In the genomic region with DNA sequence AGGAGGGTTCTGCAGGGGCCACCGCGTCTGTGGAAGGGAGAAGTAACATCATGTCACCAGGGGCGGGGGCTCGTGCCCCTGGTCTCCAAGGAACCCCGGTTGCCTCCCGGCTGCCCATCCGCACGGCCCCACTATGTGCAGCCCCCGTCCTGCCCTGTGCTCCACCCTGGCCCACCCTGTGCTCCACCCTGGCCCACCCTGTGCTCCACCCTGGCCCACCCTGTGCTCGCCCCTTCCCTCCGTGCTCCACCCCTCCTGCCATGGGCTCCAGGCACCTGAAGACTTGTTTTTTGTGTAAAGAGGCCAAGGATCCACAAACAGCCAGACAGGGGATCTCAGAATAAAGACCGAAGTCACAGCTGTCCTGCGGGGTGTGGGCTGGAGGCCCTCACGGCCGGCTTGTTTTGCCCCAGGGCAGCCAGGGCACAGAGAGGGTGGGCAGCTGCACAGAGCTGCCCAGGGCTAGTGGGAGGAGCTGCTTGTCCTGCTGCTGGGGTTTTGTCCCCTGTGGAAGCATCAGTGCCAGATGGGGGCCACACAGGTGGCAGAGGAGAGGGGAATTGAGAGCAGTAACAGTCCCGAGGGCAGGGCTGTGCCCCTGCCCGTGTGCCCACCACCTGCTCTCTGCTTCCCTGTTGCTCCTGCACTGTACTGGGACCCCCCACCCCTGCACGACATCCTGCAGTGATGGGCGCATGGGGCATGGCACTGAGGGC, we compare ENCODE assay signal across 18 cellular contexts.
DNase-seq lines count a peak whose midpoint lies in the region; ATAC-seq, FAIRE-seq and TF ChIP-seq lines count a peak whose summit lies in the region.
"Had no signal": no experiment of that assay in that cellular context is flagged by ENCODE, and none has a peak within 500 bp of the region (broad histone marks: within the 10 kb centered on the region; RNA-seq: fewer than 3 reads in every experiment).

No MANE protein-coding gene starts in this region.

- peak overlapping the region; percentile 2 for H2BK15ac ChIP-seq in mesenchymal stem cell (ENCODE audit: low read depth, poor library complexity, severe bottlenecking)

- no peak for TF ChIP-seq CTCF in GM10266 (IDR thresholded peaks at IDR 0.05; ENCODE audit: control insufficient read depth, insufficient read depth, low read depth, missing control alignments)

- H3K4me3 ChIP-seq in NT2/D1 (ENCODE audit: insufficient read length, low read depth) (no peak overlapping the region), mesenchymal stem cell (ENCODE audit: insufficient read depth in 1 of 2, low read depth in 1 of 2, low read length in 2 of 2) (no peak overlapping the region)

- H3K36me3 ChIP-seq in NT2/D1 (ENCODE audit: insufficient read depth, insufficient read length, low read length) (no peaks in the 10 kb centered on the region), mesenchymal stem cell (ENCODE audit: control insufficient read depth in 1 of 2, insufficient read depth in 2 of 2, low read depth in 1 of 2, low read length in 2 of 2) (peaks cover 0 to 10% of the 10 kb centered on the region in 2 experiments)

- H2BK120ac ChIP-seq in mesenchymal stem cell (ENCODE audit: low read depth, low read length), result no peak overlapping the region

- ATAC-seq in stimulated activated naive CD8-positive, alpha-beta T cell treated with anti-CD3 and anti-CD28 coated beads, Interleukin-15, amount 100 ng/mL, for 72 hours, result peak; percentile 57
- ATAC-seq in stimulated activated naive CD8-positive, alpha-beta T cell treated with anti-CD3 and anti-CD28 coated beads, Interleukin-15, Interleukin-2, amounts not matched to agents 100 U/mL and 50 U/mL, for 24 hours, result no peak
- no peak for ATAC-seq in GM18520 (IDR thresholded peaks at IDR 0.05; ENCODE audit: unreplicated experiment)
- ATAC-seq: PC-3 had no signal

- 89% methylated on average over 19 of the region's 19 CpGs for WGBS in mesenchymal stem cell

- no peak for DNase-seq in stimulated activated naive CD8-positive, alpha-beta T cell treated with anti-CD3 and anti-CD28 coated beads, Interleukin-15, amount 100 ng/mL, for 72 hours
- DNase-seq in stimulated activated naive CD8-positive, alpha-beta T cell treated with anti-CD3 and anti-CD28 coated beads, Interleukin-15, Interleukin-2, amounts not matched to agents 100 U/mL and 50 U/mL, for 24 hours, result no peak
- DNase-seq in NT2/D1 (ENCODE audit: low read depth, low spot score), result no peak
- no peak for DNase-seq in mesenchymal stem cell
- no peak for DNase-seq in NCI-H345 (lab: John Stamatoyannopoulos, UW)
- no peak for DNase-seq in frontal cortex (ENCODE audit: low spot score in 2 of 2)
- DNase-seq in GM10266 (ENCODE audit: extremely low spot score), result no peak
- DNase-seq: Calu3; CD4-positive, CD25-positive, alpha-beta regulatory T cell; GDM1; GOT3; KBM-7; NCI-H1105; NCI-H187 treated with DMSO at 0.1 percent for 48 hours; NCI-H510A treated with DMSO at 0.1 percent for 48 hours; PC-3 had no signal

- H3K9me3 Mint-ChIP-seq in stimulated activated naive CD8-positive, alpha-beta T cell treated with anti-CD3 and anti-CD28 coated beads, Interleukin-15, amount 100 ng/mL, for 72 hours, result no peaks in the 10 kb centered on the region
- H3K9me3 Mint-ChIP-seq: CD4-positive, CD25-positive, alpha-beta regulatory T cell had no signal

- no peak for FAIRE-seq in frontal cortex (lab: Jason Lieb, UNC)

- peaks cover 13% of the 10 kb centered on the region for H3K4me1 Mint-ChIP-seq in stimulated activated naive CD8-positive, alpha-beta T cell treated with anti-CD3 and anti-CD28 coated beads, Interleukin-15, amount 100 ng/mL, for 72 hours

- H3K27ac ChIP-seq in mesenchymal stem cell (ENCODE audit: low read length, poor library complexity, severe bottlenecking), result no peak overlapping the region
- H3K27ac ChIP-seq: HL-60 had no signal

- no peaks in the 10 kb centered on the region for H3K9me3 ChIP-seq in NT2/D1 (ENCODE audit: insufficient read depth, low read length)
- no peaks in the 10 kb centered on the region for H3K9me3 ChIP-seq in mesenchymal stem cell (ENCODE audit: control insufficient read depth, low read length)

- no peak overlapping the region for H2BK5ac ChIP-seq in mesenchymal stem cell (ENCODE audit: low read depth, low read length, poor library complexity, severe bottlenecking)

- H3K4me3 Mint-ChIP-seq in stimulated activated naive CD8-positive, alpha-beta T cell treated with anti-CD3 and anti-CD28 coated beads, Interleukin-15, amount 100 ng/mL, for 72 hours, result no peak overlapping the region
- H3K4me3 Mint-ChIP-seq: CD4-positive, CD25-positive, alpha-beta regulatory T cell had no signal

- H4K91ac ChIP-seq in mesenchymal stem cell (ENCODE audit: low read length), result peak overlapping the region; percentile 2

- peaks cover 36% of the 10 kb centered on the region for H3K79me1 ChIP-seq in mesenchymal stem cell (replicated peaks; ENCODE audit: low read length, poor library complexity, severe bottlenecking)

- no peak overlapping the region for H3K23ac ChIP-seq in mesenchymal stem cell (ENCODE audit: low read length in 2 of 2)

- no peak overlapping the region for H2AFZ ChIP-seq in mesenchymal stem cell (ENCODE audit: low read depth, low read length)

- H3K4me1 ChIP-seq in NT2/D1 (ENCODE audit: insufficient read depth, insufficient read length), result peaks cover 19% of the 10 kb centered on the region
- H3K4me1 ChIP-seq in mesenchymal stem cell (ENCODE audit: control insufficient read depth, insufficient read depth, low read depth, low read length), result peaks cover 32% of the 10 kb centered on the region

- H3K4me2 ChIP-seq in mesenchymal stem cell (ENCODE audit: low read length, poor library complexity, severe bottlenecking), result peak overlapping the region; percentile 12

- H3K27ac Mint-ChIP-seq in stimulated activated naive CD8-positive, alpha-beta T cell treated with anti-CD3 and anti-CD28 coated beads, Interleukin-15, amount 100 ng/mL, for 72 hours, result peak overlapping the region in 1 of 2 donors; percentile 91
- H3K27ac Mint-ChIP-seq: CD4-positive, CD25-positive, alpha-beta regulatory T cell had no signal

- no peak overlapping the region for H2AK5ac ChIP-seq in mesenchymal stem cell (ENCODE audit: low read length, severe bottlenecking)

- no peak overlapping the region for H2BK12ac ChIP-seq in mesenchymal stem cell (ENCODE audit: low read length in 2 of 2)

- H3K27me3 ChIP-seq in NT2/D1 (ENCODE audit: insufficient read depth, insufficient read length) (no peaks in the 10 kb centered on the region), mesenchymal stem cell (ENCODE audit: control insufficient read depth in 1 of 2, insufficient read depth in 1 of 2, low read length in 2 of 2) (no peaks in the 10 kb centered on the region)

- H3K27me3 Mint-ChIP-seq in stimulated activated naive CD8-positive, alpha-beta T cell treated with anti-CD3 and anti-CD28 coated beads, Interleukin-15, amount 100 ng/mL, for 72 hours, result peaks cover 38% of the 10 kb centered on the region

- H4K8ac ChIP-seq in mesenchymal stem cell (ENCODE audit: low read length), result no peak overlapping the region

- no peak overlapping the region for H3K18ac ChIP-seq in mesenchymal stem cell (ENCODE audit: low read depth in 1 of 2, low read length in 2 of 2)

- H3K9ac ChIP-seq in NT2/D1 (ENCODE audit: insufficient read length, low read depth) (peak overlapping the region; percentile 26), mesenchymal stem cell (ENCODE audit: low read length) (no peak overlapping the region)

- no peak overlapping the region for H3K14ac ChIP-seq in mesenchymal stem cell (ENCODE audit: low read length in 2 of 2)

- no peak overlapping the region for H3K4ac ChIP-seq in mesenchymal stem cell (ENCODE audit: low read depth in 1 of 2, low read length in 2 of 2)
